8 cellular contexts compared by ENCODE assay signal in the genomic region with DNA sequence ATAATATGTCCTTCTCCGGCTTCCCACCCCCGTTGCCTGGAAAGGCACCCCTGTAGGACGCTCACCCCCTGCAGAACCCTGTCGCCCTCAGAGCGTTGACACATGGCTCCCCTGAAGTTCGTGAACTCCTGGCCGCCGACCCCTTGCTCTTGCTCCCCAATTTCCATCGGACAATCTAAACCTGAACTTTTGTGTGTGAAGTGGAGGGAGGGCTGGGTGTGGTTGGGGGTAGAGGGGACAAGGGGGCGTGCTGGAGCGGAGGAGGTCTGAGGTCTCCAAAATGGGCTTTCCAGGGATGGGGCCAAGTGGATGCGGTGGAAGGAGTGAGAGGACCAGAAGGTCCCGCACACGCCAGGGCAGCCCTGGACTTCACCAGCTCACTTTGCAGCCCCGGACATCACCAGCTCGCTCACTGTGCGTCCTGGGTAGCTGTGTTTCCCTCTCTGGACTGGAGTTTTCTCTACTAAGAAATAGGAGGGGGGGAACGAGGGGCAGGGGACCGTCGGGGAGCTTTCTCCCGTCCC. TPM values are rescaled to one million over a fixed set of nuclear protein-coding genes. Genes with fewer than 3 reads are reported as not detected.
A peak's percentile ranks its signal among the peaks of the same experiment; 100 is the strongest.
DNase-seq lines count a peak whose midpoint lies in the region; TF ChIP-seq lines count a peak whose summit lies in the region.

No MANE protein-coding gene starts in this region.

- H3K4me3 ChIP-seq in brain microvascular endothelial cell (ENCODE audit: low read depth, low read length) (peak overlapping the region; percentile 50), lower leg skin (ENCODE audit: low read depth, poor library complexity, severe bottlenecking) (peak overlapping the region; percentile 30), thymus (ENCODE audit: low read length) (peak overlapping the region; percentile 51)

- in situ Hi-C loops in brain microvascular endothelial cell (cut with HindIII; ENCODE audit: low pct_ligation_motif_present, low sequenced_read_pairs): no loop called here

- TF ChIP-seq CTCF in brain microvascular endothelial cell (IDR thresholded peaks at IDR 0.05; ENCODE audit: low read depth, low read length, missing control alignments): no peak
- no peak for TF ChIP-seq CTCF in lower leg skin (IDR thresholded peaks at IDR 0.05)

- intact Hi-C loops in lower leg skin (cut with DNase I; ENCODE audit: low total_unique reads) (no loop called here), posterior vena cava (cut with DNase I) (no loop called here)

- no peaks in the 10 kb centered on the region for H3K36me3 Mint-ChIP-seq in activated CD4-positive, alpha-beta T cell treated with anti-CD3 and anti-CD28 coated beads, Interleukin-2, amount 10 ng/mL, durations not matched to agents 7 days and 5 days (ENCODE audit: low read depth)

- peaks cover 23% of the 10 kb centered on the region for H3K27me3 Mint-ChIP-seq in activated CD4-positive, alpha-beta T cell treated with anti-CD3 and anti-CD28 coated beads, Interleukin-2, amount 10 ng/mL, durations not matched to agents 7 days and 5 days

- H3K27ac ChIP-seq in brain microvascular endothelial cell (peak overlapping the region; percentile 93), thymus (ENCODE audit: low read depth) (no peak overlapping the region)

- no peak for DNase-seq in activated CD4-positive, alpha-beta T cell treated with anti-CD3 and anti-CD28 coated beads, Interleukin-2, amount 10 ng/mL, durations not matched to agents 7 days and 5 days
- DNase-seq in activated CD4-positive, alpha-beta T cell treated with anti-CD3 and anti-CD28 coated beads for 4 hours: no peak
- DNase-seq in brain microvascular endothelial cell: no peak
- DNase-seq in lower leg skin (ENCODE audit: low spot score in 2 of 2): no peak
- DNase-seq in COLO668 (lab: John Stamatoyannopoulos, UW; ENCODE audit: unreplicated experiment): no peak
- DNase-seq in retina: no peak
- no peak for DNase-seq in posterior vena cava (ENCODE audit: low spot score)

- peaks cover 9% of the 10 kb centered on the region for H3K4me1 Mint-ChIP-seq in activated CD4-positive, alpha-beta T cell treated with anti-CD3 and anti-CD28 coated beads, Interleukin-2, amount 10 ng/mL, durations not matched to agents 7 days and 5 days

- WGBS in lower leg skin, 2 donors: 8% methylated on average over 21 of the region's 21 CpGs
- 17% methylated on average over 21 of the region's 21 CpGs for WGBS in thymus

- H3K36me3 ChIP-seq in brain microvascular endothelial cell (replicated peaks) (peaks cover 14% of the 10 kb centered on the region), thymus (ENCODE audit: control insufficient read depth, insufficient read depth) (no peaks in the 10 kb centered on the region)

- peak overlapping the region; percentile 78 for H3K4me3 Mint-ChIP-seq in activated CD4-positive, alpha-beta T cell treated with anti-CD3 and anti-CD28 coated beads, Interleukin-2, amount 10 ng/mL, durations not matched to agents 7 days and 5 days

- H3K27me3 ChIP-seq in brain microvascular endothelial cell (replicated peaks): no peaks in the 10 kb centered on the region
- peaks cover 13% of the 10 kb centered on the region for H3K27me3 ChIP-seq in thymus (ENCODE audit: control insufficient read depth, insufficient read depth)

- peaks cover 5% of the 10 kb centered on the region for H3K4me1 ChIP-seq in thymus (ENCODE audit: control insufficient read depth, insufficient read depth, low read length)

- CTCF ChIA-PET in activated CD4-positive, alpha-beta T cell treated with anti-CD3 and anti-CD28 coated beads, Interleukin-2, amount 10 ng/mL, durations not matched to agents 7 days and 5 days (lab: Charles Lee): interaction anchor here (0.6 to 2.8 kb wide), 11 partner anchors 10 to 338 kb away, joined by 3 to 11 read pairs (median 6); a partner anchor contains a TSS

- no peak for TF ChIP-seq POLR2A in lower leg skin (IDR thresholded peaks at IDR 0.05)

- POLR2A ChIA-PET in activated CD4-positive, alpha-beta T cell treated with anti-CD3 and anti-CD28 coated beads, Interleukin-2, amount 10 ng/mL, durations not matched to agents 7 days and 5 days (lab: Charles Lee): interaction anchor here (0.6 kb wide), 1 partner anchor 66 kb away, joined by 3 read pairs; no protein-coding TSS in a partner anchor

- no peaks in the 10 kb centered on the region for H3K9me3 ChIP-seq in thymus (ENCODE audit: control insufficient read depth)

- no peaks in the 10 kb centered on the region for H3K9me3 Mint-ChIP-seq in activated CD4-positive, alpha-beta T cell treated with anti-CD3 and anti-CD28 coated beads, Interleukin-2, amount 10 ng/mL, durations not matched to agents 7 days and 5 days

- no peak overlapping the region for H3K27ac Mint-ChIP-seq in activated CD4-positive, alpha-beta T cell treated with anti-CD3 and anti-CD28 coated beads, Interleukin-2, amount 10 ng/mL, durations not matched to agents 7 days and 5 days

RNA-seq across cellular contexts. Expression of a gene that starts 18.6 kb away (rescaled TPM):
- not detected for total RNA-seq in activated CD4-positive, alpha-beta T cell treated with anti-CD3 and anti-CD28 coated beads, Interleukin-2, amount 10 ng/mL, durations not matched to agents 7 days and 5 days
- total RNA-seq in lower leg skin (1 to 10 TPM in 1 of 4 donors, under 1 TPM in 3; 0.15 to 2.3 (median 0.54) TPM), posterior vena cava (10 to 100 TPM; 14.3 to 25.8 TPM)
- polyA plus RNA-seq in thymus: 2.2 TPM

RNA-seq across cellular contexts. Expression of a gene that starts 51.2 kb away (rescaled TPM):
- total RNA-seq in activated CD4-positive, alpha-beta T cell treated with anti-CD3 and anti-CD28 coated beads, Interleukin-2, amount 10 ng/mL, durations not matched to agents 7 days and 5 days: 100 to 1,000 TPM; 178 to 187 TPM
- 10 to 100 TPM; 41.8 to 86.4 (median 60.3) TPM for total RNA-seq in lower leg skin
- 139 TPM for polyA plus RNA-seq in thymus
- 10 to 100 TPM; 38.5 to 41.2 TPM for total RNA-seq in posterior vena cava

Comparison
In these comparisons a context has a peak if more than half of its experiments do, and no peak if none do; other contexts are left out.
1. RNA of a gene that starts 18.6 kb away (total RNA-seq): 14.3 to 25.8 TPM in posterior vena cava; 0.15 to 2.3 TPM in lower leg skin and not detected in activated CD4-positive, alpha-beta T cell treated with anti-CD3 and anti-CD28 coated beads, Interleukin-2, amount 10 ng/mL, durations not matched to agents 7 days and 5 days; every median in the first group is over 4 times any median in the second.
2. Peak in every context shown above with its lines, with median percentiles within 50 percentile points of each other: H3K4me3 ChIP-seq.